ENCODE assay signal across 1 cellular context in genomic region chr3:4721511-4721911, GRCh38.
TF ChIP-seq lines count a peak whose summit lies in the region.

No MANE protein-coding gene starts in this region.

TF ChIP-seq in liver, 16 proteins besides CTCF, POLR2A, EP300 and RAD21:
- TF ChIP-seq ZBTB33 (IDR thresholded peaks at IDR 0.05) (no peak), GABPA (IDR thresholded peaks at IDR 0.05 in 1 of 2, conservative IDR thresholded peaks at IDR 0.05 in 1 of 2) (no peak), NR2F2 (IDR thresholded peaks at IDR 0.05) (no peak), TAF1 (conservative IDR thresholded peaks at IDR 0.05) (no peak), EGR1 (IDR thresholded peaks at IDR 0.05; ENCODE audit: low read depth in 2 of 2) (no peak), MAX (IDR thresholded peaks at IDR 0.05) (no peak), RXRA (IDR thresholded peaks at IDR 0.05) (no peak), YY1 (IDR thresholded peaks at IDR 0.05) (no peak), REST (IDR thresholded peaks at IDR 0.05) (no peak), HNF4G (IDR thresholded peaks at IDR 0.05) (no peak), FOXA1 (IDR thresholded peaks at IDR 0.05) (no peak), FOXA2 (IDR thresholded peaks at IDR 0.05) (no peak), ATF3 (IDR thresholded peaks at IDR 0.05) (no peak), SP1 (IDR thresholded peaks at IDR 0.05) (no peak), HNF4A (conservative IDR thresholded peaks at IDR 0.05) (no peak), JUND (IDR thresholded peaks at IDR 0.05) (no peak)
